ENCODE assay signal across 8 cellular contexts in the genomic region with DNA sequence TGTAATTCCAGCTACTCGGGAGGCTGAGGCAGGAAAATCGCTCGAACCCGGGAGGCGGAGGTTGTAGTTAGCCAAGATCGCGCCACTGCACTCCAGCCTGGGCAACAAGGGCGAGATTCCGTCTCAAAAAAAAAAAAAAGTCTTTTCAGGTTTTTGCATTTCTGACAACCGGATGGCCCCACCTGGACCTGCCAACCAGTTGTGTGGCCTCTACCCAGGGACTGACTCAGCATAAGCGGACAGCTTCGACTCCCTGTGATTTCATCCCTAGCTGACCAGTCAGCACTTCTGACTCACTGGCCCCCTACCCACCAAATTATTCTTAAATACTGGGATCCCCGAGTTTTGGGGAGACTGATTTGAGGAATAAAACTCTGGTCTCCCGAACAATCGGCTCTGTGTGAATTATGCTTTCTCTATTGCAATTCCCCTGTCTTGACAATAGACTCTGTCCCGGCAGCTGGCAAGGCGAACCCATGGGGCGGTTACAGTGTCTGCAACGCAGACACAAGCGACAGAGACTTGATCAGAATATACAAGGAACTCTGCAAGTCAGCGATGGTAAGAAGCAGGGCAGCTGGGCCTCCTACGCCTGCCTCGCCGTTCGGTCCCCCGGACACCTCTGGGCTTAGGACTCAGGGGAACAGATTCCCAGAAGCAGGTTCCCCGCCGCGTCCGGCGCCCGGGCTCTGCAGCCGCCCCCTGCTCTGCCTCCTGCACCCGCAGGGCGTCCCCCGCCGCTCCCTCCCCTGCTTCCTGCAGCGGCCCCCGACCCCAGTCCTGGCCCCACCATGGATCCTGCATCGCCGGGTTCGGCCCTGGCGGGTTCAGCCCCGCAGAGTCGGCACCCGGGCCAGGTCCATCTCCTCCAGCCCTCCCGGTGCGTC. TPM values are rescaled to one million over a fixed set of nuclear protein-coding genes. Genes with fewer than 3 reads are reported as not detected.
DNase-seq lines count a peak whose midpoint lies in the region; ATAC-seq and TF ChIP-seq lines count a peak whose summit lies in the region.

No MANE protein-coding gene starts in this region.

- peak; percentile 24 for DNase-seq in GF-D8 (lab: John Stamatoyannopoulos, UW)
- DNase-seq in GM23338 (ENCODE audit: low spot score) = peak; percentile 64
- peak; percentile 77 for DNase-seq in NB4 (ENCODE audit: low read depth)
- no peak for DNase-seq in activated naive CD8-positive, alpha-beta T cell treated with anti-CD3 and anti-CD28 coated beads, Interleukin-2, amount 10 ng/mL, durations not matched to agents 7 days and 5 days
- DNase-seq in right atrium auricular region (ENCODE audit: low spot score) = no peak
- DNase-seq in putamen (ENCODE audit: low spot score) = peak; percentile 79
- DNase-seq in GM10266 (ENCODE audit: extremely low spot score) = no peak

- H3K36me3 ChIP-seq in GM23338 (ENCODE audit: insufficient read depth) = no peaks in the 10 kb centered on the region; the same call in 1 of the 2 replicates
- H3K36me3 ChIP-seq in right atrium auricular region = no peaks in the 10 kb centered on the region

- no peaks in the 10 kb centered on the region; the same call in 1 of the 2 replicates for H3K9me2 ChIP-seq in GM23338 (ENCODE audit: insufficient read depth)

- H3K9me3 Mint-ChIP-seq in GM23338 = peaks cover 18% of the 10 kb centered on the region; the same call in 2 of the 3 replicates
- H3K9me3 Mint-ChIP-seq in activated naive CD8-positive, alpha-beta T cell treated with anti-CD3 and anti-CD28 coated beads, Interleukin-2, amount 10 ng/mL, durations not matched to agents 7 days and 5 days = no peaks in the 10 kb centered on the region

- H3K36me3 Mint-ChIP-seq in GM23338 (ENCODE audit: low read depth) = peaks cover 19% of the 10 kb centered on the region
- no peaks in the 10 kb centered on the region for H3K36me3 Mint-ChIP-seq in activated naive CD8-positive, alpha-beta T cell treated with anti-CD3 and anti-CD28 coated beads, Interleukin-2, amount 10 ng/mL, durations not matched to agents 7 days and 5 days

- peaks cover 27% of the 10 kb centered on the region for H3K4me1 Mint-ChIP-seq in GM23338
- peaks cover 16% of the 10 kb centered on the region for H3K4me1 Mint-ChIP-seq in activated naive CD8-positive, alpha-beta T cell treated with anti-CD3 and anti-CD28 coated beads, Interleukin-2, amount 10 ng/mL, durations not matched to agents 7 days and 5 days

- H3K27ac Mint-ChIP-seq in GM23338 = peak overlapping the region; percentile 97
- peak overlapping the region; percentile 85 for H3K27ac Mint-ChIP-seq in activated naive CD8-positive, alpha-beta T cell treated with anti-CD3 and anti-CD28 coated beads, Interleukin-2, amount 10 ng/mL, durations not matched to agents 7 days and 5 days

- peaks cover 42% of the 10 kb centered on the region for H3K79me2 ChIP-seq in GM23338 (replicated peaks; ENCODE audit: insufficient read depth)

- H3F3A ChIP-seq in GM23338 (replicated peaks; ENCODE audit: low read depth) = peaks cover 14% of the 10 kb centered on the region

- H2AFZ ChIP-seq in GM23338 = no peak overlapping the region

- peak overlapping the region; percentile 86 for H3K4me3 Mint-ChIP-seq in GM23338
- peak overlapping the region; percentile 92 for H3K4me3 Mint-ChIP-seq in activated naive CD8-positive, alpha-beta T cell treated with anti-CD3 and anti-CD28 coated beads, Interleukin-2, amount 10 ng/mL, durations not matched to agents 7 days and 5 days

- H3K27me3 Mint-ChIP-seq in GM23338 (ENCODE audit: insufficient read depth, low read depth, poor library complexity) = peaks cover 25% of the 10 kb centered on the region
- H3K27me3 Mint-ChIP-seq in activated naive CD8-positive, alpha-beta T cell treated with anti-CD3 and anti-CD28 coated beads, Interleukin-2, amount 10 ng/mL, durations not matched to agents 7 days and 5 days = no peaks in the 10 kb centered on the region

- no peak for TF ChIP-seq POLR2A in NB4 (IDR thresholded peaks at IDR 0.05; ENCODE audit: extremely low read depth, insufficient read length)

- no peaks in the 10 kb centered on the region for H3K9me3 ChIP-seq in right atrium auricular region

- POLR2A ChIA-PET in activated naive CD8-positive, alpha-beta T cell treated with anti-CD3 and anti-CD28 coated beads, Interleukin-2, amount 10 ng/mL, durations not matched to agents 7 days and 5 days (lab: Charles Lee) = interaction anchor here (0.9 to 2.3 kb wide), 5 partner anchors 9 to 171 kb away, joined by 3 to 6 read pairs (median 5); a partner anchor contains a TSS

- H4K20me1 ChIP-seq in GM23338 (replicated peaks; ENCODE audit: insufficient read depth) = peaks cover 20% of the 10 kb centered on the region

- H3K4me3 ChIP-seq in GM23338 = peak overlapping the region; percentile 89
- peak overlapping the region; percentile 57 for H3K4me3 ChIP-seq in NB4 (ENCODE audit: low read depth, low read length)
- H3K4me3 ChIP-seq in right atrium auricular region = peak overlapping the region; percentile 67 to 97

- H3K4me2 ChIP-seq in GM23338 = peak overlapping the region; percentile 97

- ATAC-seq in GM23338 (peak; percentile 30), GM21723 (IDR thresholded peaks at IDR 0.05; ENCODE audit: unreplicated experiment) (no peak)
- peak; percentile 53 for ATAC-seq in activated naive CD8-positive, alpha-beta T cell treated with anti-CD3 and anti-CD28 coated beads, Interleukin-2, amount 10 ng/mL, durations not matched to agents 7 days and 5 days (ENCODE audit: low read depth)

- H3K4me1 ChIP-seq in GM23338 (ENCODE audit: insufficient read depth) = peaks cover 34% of the 10 kb centered on the region
- peaks cover 0 to 32% of the 10 kb centered on the region in 2 donors for H3K4me1 ChIP-seq in right atrium auricular region

- no peak for TF ChIP-seq CTCF in GM23338 (conservative IDR thresholded peaks at IDR 0.05; ENCODE audit: low read depth in 2 of 2)
- no peak for TF ChIP-seq CTCF in NB4 (IDR thresholded peaks at IDR 0.05; ENCODE audit: low read depth, low read length)
- no peak for TF ChIP-seq CTCF in right atrium auricular region (IDR thresholded peaks at IDR 0.05)
- TF ChIP-seq CTCF in GM10266 (IDR thresholded peaks at IDR 0.05; ENCODE audit: control insufficient read depth, insufficient read depth, low read depth, missing control alignments) = no peak

- H3K27me3 ChIP-seq in GM23338 (ENCODE audit: insufficient read depth) (no peaks in the 10 kb centered on the region), right atrium auricular region (no peaks in the 10 kb centered on the region)

- H3K27ac ChIP-seq in GM23338 (ENCODE audit: low read depth) (peak overlapping the region; percentile 95), right atrium auricular region (peak overlapping the region; percentile 86 to 90)

RNA-seq across cellular contexts. Expression of a gene that starts 0.7 kb away (rescaled TPM):
- total RNA-seq in GM23338 (2014; rRNA removed; shearing (Covaris generic)) = 339 and 353 TPM in 2 replicates
- 402 and 411 TPM in 2 replicates for polyA plus RNA-seq in GM23338 (2016; fragmentation: Nextera tagmentation; extraction: Ambion mirVana)
- total RNA-seq in activated naive CD8-positive, alpha-beta T cell treated with anti-CD3 and anti-CD28 coated beads, Interleukin-2, amount 10 ng/mL, durations not matched to agents 7 days and 5 days = 100 to 1,000 TPM; 199 to 206 TPM
- 100 to 1,000 TPM in 1 of 2 donors, 10 to 100 TPM in 1; 90.3 to 111 TPM for total RNA-seq in right atrium auricular region

RNA-seq across cellular contexts. Expression of a gene that starts 30.8 kb away (rescaled TPM):
- 28.0 and 51.0 TPM in 2 replicates for total RNA-seq in GM23338 (2014; rRNA removed; shearing (Covaris generic))
- 39.3 and 44.9 TPM in 2 replicates for polyA plus RNA-seq in GM23338 (2016; fragmentation: Nextera tagmentation; extraction: Ambion mirVana)
- total RNA-seq in activated naive CD8-positive, alpha-beta T cell treated with anti-CD3 and anti-CD28 coated beads, Interleukin-2, amount 10 ng/mL, durations not matched to agents 7 days and 5 days = 10 to 100 TPM; 59.8 to 62.4 TPM
- total RNA-seq in right atrium auricular region = 10 to 100 TPM; 13.3 to 29.8 TPM

RNA-seq across cellular contexts. Expression of a gene that starts 40.5 kb away (rescaled TPM):
- total RNA-seq in GM23338 (2014; rRNA removed; shearing (Covaris generic)) = 34.1 and 38.7 TPM in 2 replicates
- polyA plus RNA-seq in GM23338 (2016; fragmentation: Nextera tagmentation; extraction: Ambion mirVana) = 56.5 and 59.4 TPM in 2 replicates
- total RNA-seq in activated naive CD8-positive, alpha-beta T cell treated with anti-CD3 and anti-CD28 coated beads, Interleukin-2, amount 10 ng/mL, durations not matched to agents 7 days and 5 days = 10 to 100 TPM; 19.0 to 24.5 TPM
- 1 to 10 TPM; 4.7 to 7.5 TPM for total RNA-seq in right atrium auricular region

RNA-seq across cellular contexts. Expression of a gene that starts 43.4 kb away (rescaled TPM):
- 3.1 and 5.5 TPM in 2 replicates for total RNA-seq in GM23338 (2014; rRNA removed; shearing (Covaris generic))
- 4.8 and 5.7 TPM in 2 replicates for polyA plus RNA-seq in GM23338 (2016; fragmentation: Nextera tagmentation; extraction: Ambion mirVana)
- total RNA-seq in activated naive CD8-positive, alpha-beta T cell treated with anti-CD3 and anti-CD28 coated beads, Interleukin-2, amount 10 ng/mL, durations not matched to agents 7 days and 5 days = under 1 TPM in 1 of 2 experiments, not detected in 1; 0.37 TPM
- 1 to 10 TPM in 1 of 2 donors, not detected in 1; 1.1 TPM for total RNA-seq in right atrium auricular region

RNA-seq across cellular contexts. Expression of a gene that starts 50.9 kb away (rescaled TPM):
- 12.8 and 13.1 TPM in 2 replicates for total RNA-seq in GM23338 (2014; rRNA removed; shearing (Covaris generic))
- polyA plus RNA-seq in GM23338 (2016; fragmentation: Nextera tagmentation; extraction: Ambion mirVana) = 25.1 and 25.4 TPM in 2 replicates
- total RNA-seq in activated naive CD8-positive, alpha-beta T cell treated with anti-CD3 and anti-CD28 coated beads, Interleukin-2, amount 10 ng/mL, durations not matched to agents 7 days and 5 days = 10 to 100 TPM; 38.9 to 39.7 TPM
- 10 to 100 TPM; 12.5 to 20.7 TPM for total RNA-seq in right atrium auricular region

Comparison
In these comparisons a context has a peak if more than half of its experiments do, and no peak if none do; other contexts are left out.
1. DNase-seq: peak in GF-D8 (single experiment), GM23338 (single experiment), NB4 (single experiment) and putamen (single experiment); none in activated naive CD8-positive, alpha-beta T cell treated with anti-CD3 and anti-CD28 coated beads, Interleukin-2, amount 10 ng/mL, durations not matched to agents 7 days and 5 days (single experiment), right atrium auricular region (single experiment) and GM10266 (single experiment).
2. Peak in every context shown above with its lines, with median percentiles within 50 percentile points of each other: H3K4me3 ChIP-seq.